16 cellular contexts compared by ENCODE assay signal in the genomic region with DNA sequence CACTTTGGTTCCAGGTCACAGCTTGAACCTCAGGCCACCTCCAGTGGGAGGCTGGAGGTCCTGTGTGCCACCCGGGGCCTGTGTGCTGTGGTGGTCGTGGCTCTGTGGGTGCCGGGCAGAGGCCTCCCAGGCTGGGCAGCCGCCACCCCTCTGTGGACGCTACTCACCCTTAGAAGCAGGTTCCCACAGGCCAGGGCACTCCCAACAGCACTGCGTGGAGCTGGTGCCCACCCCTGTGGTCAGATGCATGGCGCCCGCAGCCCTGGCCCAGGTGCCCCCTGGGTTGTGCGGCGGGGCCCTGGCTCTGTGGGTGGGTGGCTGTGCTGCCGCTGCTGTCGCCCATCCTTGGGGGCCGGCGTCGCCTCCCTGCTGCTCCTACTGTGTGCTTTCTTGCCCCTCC.
"Had no signal": no experiment of that assay in that cellular context is flagged by ENCODE, and none has a peak within 500 bp of the region (broad histone marks: within the 10 kb centered on the region; RNA-seq: fewer than 3 reads in every experiment).

No MANE protein-coding gene starts in this region.

- H3K27ac ChIP-seq: cardiac muscle cell, gastrocnemius medialis, testis, upper lobe of right lung had no signal

- H3K36me3 Mint-ChIP-seq: activated CD4-positive, alpha-beta memory T cell treated with anti-CD3 and anti-CD28 coated beads for 36 hours had no signal

- DNase-seq: activated CD4-positive, alpha-beta memory T cell treated with anti-CD3 and anti-CD28 coated beads for 36 hours; activated CD4-positive, alpha-beta T cell treated with anti-CD3 and anti-CD28 coated beads for 36 hours; activated CD8-positive, alpha-beta memory T cell treated with anti-CD3 and anti-CD28 coated beads, Interleukin-2, amount 10 ng/mL, durations not matched to agents 7 days and 5 days; activated naive CD4-positive, alpha-beta T cell treated with anti-CD3 and anti-CD28 coated beads, Interleukin-2, amount 50 U/mL, for 16 hours; activated T-cell treated with anti-CD3 and anti-CD28 coated beads, Interleukin-2, amount 50 U/mL, for 1 hour; endodermal cell; gastrocnemius medialis; mesenchymal stem cell; nephron progenitor cell; testis; upper lobe of right lung had no signal

- H3K4me3 ChIP-seq: cardiac muscle cell, gastrocnemius medialis, testis, upper lobe of right lung had no signal

- H3K27me3 Mint-ChIP-seq: activated CD4-positive, alpha-beta memory T cell treated with anti-CD3 and anti-CD28 coated beads for 36 hours; activated CD4-positive, alpha-beta T cell treated with anti-CD3 and anti-CD28 coated beads for 36 hours; activated CD8-positive, alpha-beta memory T cell treated with anti-CD3 and anti-CD28 coated beads, Interleukin-2, amount 10 ng/mL, durations not matched to agents 7 days and 5 days; progenitor cell of endocrine pancreas; stimulated activated naive CD8-positive, alpha-beta T cell treated with anti-CD3 and anti-CD28 coated beads, Interleukin-15, Interleukin-2, amounts not matched to agents 100 ng/mL and 50 ng/mL, for 24 hours had no signal

- H3K36me3 ChIP-seq: cardiac muscle cell, gastrocnemius medialis, heart right ventricle, upper lobe of right lung had no signal

- H3K27me3 ChIP-seq: cardiac muscle cell, gastrocnemius medialis, heart right ventricle, testis, upper lobe of right lung had no signal

- H3K4me3 Mint-ChIP-seq: activated CD4-positive, alpha-beta memory T cell treated with anti-CD3 and anti-CD28 coated beads for 36 hours; activated CD4-positive, alpha-beta T cell treated with anti-CD3 and anti-CD28 coated beads for 36 hours; activated CD8-positive, alpha-beta memory T cell treated with anti-CD3 and anti-CD28 coated beads, Interleukin-2, amount 10 ng/mL, durations not matched to agents 7 days and 5 days; endodermal cell; nephron progenitor cell; stimulated activated naive CD8-positive, alpha-beta T cell treated with anti-CD3 and anti-CD28 coated beads, Interleukin-15, Interleukin-2, amounts not matched to agents 100 ng/mL and 50 ng/mL, for 24 hours had no signal

- H3K27ac Mint-ChIP-seq: activated CD4-positive, alpha-beta memory T cell treated with anti-CD3 and anti-CD28 coated beads for 36 hours; activated CD8-positive, alpha-beta memory T cell treated with anti-CD3 and anti-CD28 coated beads, Interleukin-2, amount 10 ng/mL, durations not matched to agents 7 days and 5 days; stimulated activated naive CD8-positive, alpha-beta T cell treated with anti-CD3 and anti-CD28 coated beads, Interleukin-15, Interleukin-2, amounts not matched to agents 100 ng/mL and 50 ng/mL, for 24 hours had no signal

- ATAC-seq: activated CD4-positive, alpha-beta T cell treated with anti-CD3 and anti-CD28 coated beads for 36 hours; activated CD8-positive, alpha-beta memory T cell treated with anti-CD3 and anti-CD28 coated beads, Interleukin-2, amount 10 ng/mL, durations not matched to agents 7 days and 5 days; gastrocnemius medialis; sciatic nerve had no signal

- H3K9me3 Mint-ChIP-seq: activated CD4-positive, alpha-beta memory T cell treated with anti-CD3 and anti-CD28 coated beads for 36 hours; endodermal cell; nephron progenitor cell; stimulated activated naive CD8-positive, alpha-beta T cell treated with anti-CD3 and anti-CD28 coated beads, Interleukin-15, Interleukin-2, amounts not matched to agents 100 ng/mL and 50 ng/mL, for 24 hours had no signal

- H3K9me3 ChIP-seq: gastrocnemius medialis, heart right ventricle, testis, upper lobe of right lung had no signal
